1 cellular context compared by ENCODE assay signal in the genomic region with DNA sequence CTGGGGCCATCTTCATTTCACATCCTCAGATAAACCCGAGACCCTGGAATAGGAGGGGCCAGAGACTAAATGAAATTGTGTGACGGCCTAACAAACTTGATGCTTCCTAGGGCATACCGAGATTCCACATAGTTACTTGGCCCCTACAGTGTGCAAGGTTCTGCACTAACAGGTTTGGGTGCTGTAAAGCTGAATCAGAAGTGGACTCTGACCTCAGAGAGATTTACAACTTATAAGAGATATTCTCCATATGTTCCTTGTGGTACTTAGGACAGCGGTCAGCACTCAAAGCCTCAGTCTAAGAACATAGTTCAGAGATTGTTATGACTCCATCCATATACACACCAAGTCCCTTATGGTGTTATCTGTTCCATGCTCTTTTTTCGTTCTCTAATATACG.
TF ChIP-seq lines count a peak whose summit lies in the region.

No MANE protein-coding gene starts in this region.

TF ChIP-seq in GM23338, 12 proteins besides CTCF, POLR2A, EP300 and RAD21 (continued from another document):
- TF ChIP-seq, protein P1, sequence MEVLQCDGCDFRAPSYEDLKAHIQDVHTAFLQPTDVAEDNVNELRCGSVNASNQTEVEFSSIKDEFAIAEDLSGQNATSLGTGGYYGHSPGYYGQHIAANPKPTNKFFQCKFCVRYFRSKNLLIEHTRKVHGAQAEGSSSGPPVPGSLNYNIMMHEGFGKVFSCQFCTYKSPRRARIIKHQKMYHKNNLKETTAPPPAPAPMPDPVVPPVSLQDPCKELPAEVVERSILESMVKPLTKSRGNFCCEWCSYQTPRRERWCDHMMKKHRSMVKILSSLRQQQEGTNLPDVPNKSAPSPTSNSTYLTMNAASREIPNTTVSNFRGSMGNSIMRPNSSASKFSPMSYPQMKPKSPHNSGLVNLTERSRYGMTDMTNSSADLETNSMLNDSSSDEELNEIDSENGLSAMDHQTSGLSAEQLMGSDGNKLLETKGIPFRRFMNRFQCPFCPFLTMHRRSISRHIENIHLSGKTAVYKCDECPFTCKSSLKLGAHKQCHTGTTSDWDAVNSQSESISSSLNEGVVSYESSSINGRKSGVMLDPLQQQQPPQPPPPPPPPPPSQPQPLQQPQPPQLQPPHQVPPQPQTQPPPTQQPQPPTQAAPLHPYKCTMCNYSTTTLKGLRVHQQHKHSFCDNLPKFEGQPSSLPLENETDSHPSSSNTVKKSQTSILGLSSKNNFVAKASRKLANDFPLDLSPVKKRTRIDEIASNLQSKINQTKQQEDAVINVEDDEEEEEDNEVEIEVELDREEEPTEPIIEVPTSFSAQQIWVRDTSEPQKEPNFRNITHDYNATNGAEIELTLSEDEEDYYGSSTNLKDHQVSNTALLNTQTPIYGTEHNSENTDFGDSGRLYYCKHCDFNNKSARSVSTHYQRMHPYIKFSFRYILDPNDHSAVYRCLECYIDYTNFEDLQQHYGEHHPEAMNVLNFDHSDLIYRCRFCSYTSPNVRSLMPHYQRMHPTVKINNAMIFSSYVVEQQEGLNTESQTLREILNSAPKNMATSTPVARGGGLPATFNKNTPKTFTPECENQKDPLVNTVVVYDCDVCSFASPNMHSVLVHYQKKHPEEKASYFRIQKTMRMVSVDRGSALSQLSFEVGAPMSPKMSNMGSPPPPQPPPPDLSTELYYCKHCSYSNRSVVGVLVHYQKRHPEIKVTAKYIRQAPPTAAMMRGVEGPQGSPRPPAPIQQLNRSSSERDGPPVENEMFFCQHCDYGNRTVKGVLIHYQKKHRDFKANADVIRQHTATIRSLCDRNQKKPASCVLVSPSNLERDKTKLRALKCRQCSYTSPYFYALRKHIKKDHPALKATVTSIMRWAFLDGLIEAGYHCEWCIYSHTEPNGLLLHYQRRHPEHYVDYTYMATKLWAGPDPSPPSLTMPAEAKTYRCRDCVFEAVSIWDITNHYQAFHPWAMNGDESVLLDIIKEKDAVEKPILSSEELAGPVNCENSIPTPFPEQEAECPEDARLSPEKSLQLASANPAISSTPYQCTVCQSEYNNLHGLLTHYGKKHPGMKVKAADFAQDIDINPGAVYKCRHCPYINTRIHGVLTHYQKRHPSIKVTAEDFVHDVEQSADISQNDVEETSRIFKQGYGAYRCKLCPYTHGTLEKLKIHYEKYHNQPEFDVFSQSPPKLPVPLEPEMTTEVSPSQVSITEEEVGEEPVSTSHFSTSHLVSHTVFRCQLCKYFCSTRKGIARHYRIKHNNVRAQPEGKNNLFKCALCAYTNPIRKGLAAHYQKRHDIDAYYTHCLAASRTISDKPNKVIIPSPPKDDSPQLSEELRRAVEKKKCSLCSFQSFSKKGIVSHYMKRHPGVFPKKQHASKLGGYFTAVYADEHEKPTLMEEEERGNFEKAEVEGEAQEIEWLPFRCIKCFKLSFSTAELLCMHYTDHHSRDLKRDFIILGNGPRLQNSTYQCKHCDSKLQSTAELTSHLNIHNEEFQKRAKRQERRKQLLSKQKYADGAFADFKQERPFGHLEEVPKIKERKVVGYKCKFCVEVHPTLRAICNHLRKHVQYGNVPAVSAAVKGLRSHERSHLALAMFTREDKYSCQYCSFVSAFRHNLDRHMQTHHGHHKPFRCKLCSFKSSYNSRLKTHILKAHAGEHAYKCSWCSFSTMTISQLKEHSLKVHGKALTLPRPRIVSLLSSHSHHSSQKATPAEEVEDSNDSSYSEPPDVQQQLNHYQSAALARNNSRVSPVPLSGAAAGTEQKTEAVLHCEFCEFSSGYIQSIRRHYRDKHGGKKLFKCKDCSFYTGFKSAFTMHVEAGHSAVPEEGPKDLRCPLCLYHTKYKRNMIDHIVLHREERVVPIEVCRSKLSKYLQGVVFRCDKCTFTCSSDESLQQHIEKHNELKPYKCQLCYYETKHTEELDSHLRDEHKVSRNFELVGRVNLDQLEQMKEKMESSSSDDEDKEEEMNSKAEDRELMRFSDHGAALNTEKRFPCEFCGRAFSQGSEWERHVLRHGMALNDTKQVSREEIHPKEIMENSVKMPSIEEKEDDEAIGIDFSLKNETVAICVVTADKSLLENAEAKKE (CRISPR knock-in tag; IDR thresholded peaks at IDR 0.05), result no peak
- TF ChIP-seq POLR2AphosphoS5 (IDR thresholded peaks at IDR 0.05; ENCODE audit: low read depth) (no peak), CREB1 (CRISPR knock-in tag; IDR thresholded peaks at IDR 0.05; ENCODE audit: low read depth) (no peak), JUNB (IDR thresholded peaks at IDR 0.05; ENCODE audit: unreplicated experiment) (no peak), EZH2phosphoT487 (IDR thresholded peaks at IDR 0.05; ENCODE audit: unreplicated experiment) (no peak), NANOG (IDR thresholded peaks at IDR 0.05; ENCODE audit: borderline replicate concordance) (no peak), ZNF331 (CRISPR knock-in tag; IDR thresholded peaks at IDR 0.05; ENCODE audit: low read depth) (no peak)
